Comparison of ENCODE assay signal across 8 cellular contexts in genomic region chr19:19115954-19116353, GRCh38. TPM values are rescaled to one million over a fixed set of nuclear protein-coding genes. Genes with fewer than 3 reads are reported as not detected.
DNase-seq lines count a peak whose midpoint lies in the region; ATAC-seq and TF ChIP-seq lines count a peak whose summit lies in the region.

No MANE protein-coding gene starts in this region.

- no peak overlapping the region for H3K4me3 Mint-ChIP-seq in activated CD8-positive, alpha-beta memory T cell treated with anti-CD3 and anti-CD28 coated beads, Interleukin-2, amount 10 ng/mL, durations not matched to agents 7 days and 5 days

- peak; percentile 45 for ATAC-seq in activated CD8-positive, alpha-beta memory T cell treated with anti-CD3 and anti-CD28 coated beads, Interleukin-2, amount 10 ng/mL, durations not matched to agents 7 days and 5 days
- ATAC-seq in GM19351 (IDR thresholded peaks at IDR 0.05; ENCODE audit: unreplicated experiment): no peak

- H3K9me3 Mint-ChIP-seq in activated CD8-positive, alpha-beta memory T cell treated with anti-CD3 and anti-CD28 coated beads, Interleukin-2, amount 10 ng/mL, durations not matched to agents 7 days and 5 days (ENCODE audit: low read depth): no peaks in the 10 kb centered on the region

- peaks cover 8% of the 10 kb centered on the region for H3K4me1 Mint-ChIP-seq in activated CD8-positive, alpha-beta memory T cell treated with anti-CD3 and anti-CD28 coated beads, Interleukin-2, amount 10 ng/mL, durations not matched to agents 7 days and 5 days

- H3K4me3 ChIP-seq in LNCaP clone FGC (ENCODE audit: low read depth, low read length): no peak overlapping the region

- DNase-seq in EH (ENCODE audit: low read depth) (peak; percentile 31), LNCaP clone FGC (ENCODE audit: low read depth) (no peak), germinal center (ENCODE audit: low spot score) (peak; percentile 64), NCI-H524 treated with DMSO at 0.1 percent for 48 hours (lab: John Stamatoyannopoulos, UW) (no peak), hippocampal formation (lab: John Stamatoyannopoulos, UW) (no peak)
- DNase-seq in activated CD8-positive, alpha-beta memory T cell treated with anti-CD3 and anti-CD28 coated beads, Interleukin-2, amount 10 ng/mL, durations not matched to agents 7 days and 5 days: peak; percentile 56
- peak; percentile 41 to 47 for DNase-seq in stimulated activated CD8-positive, alpha-beta memory T cell treated with anti-CD3 and anti-CD28 coated beads, Interleukin-2, amount 100 ng/mL, for 48 hours (ENCODE audit: low read depth in 2 of 2)

- CTCF ChIA-PET in activated CD8-positive, alpha-beta memory T cell treated with anti-CD3 and anti-CD28 coated beads, Interleukin-2, amount 10 ng/mL, durations not matched to agents 7 days and 5 days (lab: Charles Lee): interaction anchor here (0.5 to 1.8 kb wide), 10 partner anchors 8 to 172 kb away, joined by 3 to 5 read pairs (median 4); no protein-coding TSS in a partner anchor

- H3K27ac Mint-ChIP-seq in activated CD8-positive, alpha-beta memory T cell treated with anti-CD3 and anti-CD28 coated beads, Interleukin-2, amount 10 ng/mL, durations not matched to agents 7 days and 5 days: no peak overlapping the region

- H3K27me3 Mint-ChIP-seq in activated CD8-positive, alpha-beta memory T cell treated with anti-CD3 and anti-CD28 coated beads, Interleukin-2, amount 10 ng/mL, durations not matched to agents 7 days and 5 days: no peaks in the 10 kb centered on the region

- H3K36me3 Mint-ChIP-seq in activated CD8-positive, alpha-beta memory T cell treated with anti-CD3 and anti-CD28 coated beads, Interleukin-2, amount 10 ng/mL, durations not matched to agents 7 days and 5 days: no peaks in the 10 kb centered on the region

- peak; percentile 26; the same call in 1 of the 2 replicates for TF ChIP-seq CTCF in LNCaP clone FGC (IDR thresholded peaks at IDR 0.05; ENCODE audit: control insufficient read depth, extremely low read depth, insufficient read depth)

RNA-seq across cellular contexts. Expression of gene TMEM161A, which starts 22.3 kb away (rescaled TPM):
- 10 to 100 TPM; 22.0 to 25.1 TPM for total RNA-seq in activated CD8-positive, alpha-beta memory T cell treated with anti-CD3 and anti-CD28 coated beads, Interleukin-2, amount 10 ng/mL, durations not matched to agents 7 days and 5 days

RNA-seq across cellular contexts. Expression of gene SLC25A42, which starts 52.2 kb away (rescaled TPM):
- 10 to 100 TPM; 15.6 to 18.7 TPM for total RNA-seq in activated CD8-positive, alpha-beta memory T cell treated with anti-CD3 and anti-CD28 coated beads, Interleukin-2, amount 10 ng/mL, durations not matched to agents 7 days and 5 days

RNA-seq across cellular contexts. Expression of gene MEF2B, which starts 54.1 kb away (rescaled TPM):
- 1 to 10 TPM; 3.2 to 7.2 TPM for total RNA-seq in activated CD8-positive, alpha-beta memory T cell treated with anti-CD3 and anti-CD28 coated beads, Interleukin-2, amount 10 ng/mL, durations not matched to agents 7 days and 5 days

Comparison
In these comparisons a context has a peak if more than half of its experiments do, and no peak if none do; other contexts are left out.
1. DNase-seq: peak in EH (single experiment), activated CD8-positive, alpha-beta memory T cell treated with anti-CD3 and anti-CD28 coated beads, Interleukin-2, amount 10 ng/mL, durations not matched to agents 7 days and 5 days (single experiment), germinal center (single experiment) and stimulated activated CD8-positive, alpha-beta memory T cell treated with anti-CD3 and anti-CD28 coated beads, Interleukin-2, amount 100 ng/mL, for 48 hours (2 of 2); none in LNCaP clone FGC (single experiment), NCI-H524 treated with DMSO at 0.1 percent for 48 hours (single experiment) and hippocampal formation (0 of 2).